ENCODE assay signal across 11 cellular contexts in the genomic region with DNA sequence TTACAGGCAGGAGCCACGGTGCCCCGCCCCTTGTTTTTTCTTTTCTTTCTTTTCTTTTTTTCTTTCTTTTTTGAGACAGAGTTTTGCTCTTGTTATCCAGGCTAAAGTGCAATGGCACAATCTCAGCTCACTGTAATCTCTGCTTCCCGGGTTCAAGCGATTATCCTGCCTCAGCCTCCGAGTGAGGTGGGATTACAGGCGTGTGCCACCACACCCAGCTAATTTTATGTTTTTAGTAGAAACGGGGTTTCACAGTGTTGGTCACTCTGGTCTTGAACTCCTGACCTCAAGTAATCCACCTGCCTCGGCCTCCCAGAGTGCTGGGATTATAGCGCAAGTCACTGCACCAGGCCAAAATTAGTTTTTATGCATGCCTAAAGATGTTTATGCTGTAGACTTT. TPM values are rescaled to one million over a fixed set of nuclear protein-coding genes. Genes with fewer than 3 reads are reported as not detected.
A peak's percentile ranks its signal among the peaks of the same experiment; 100 is the strongest.
DNase-seq lines count a peak whose midpoint lies in the region; ATAC-seq, FAIRE-seq and TF ChIP-seq lines count a peak whose summit lies in the region.
"Had no signal": no experiment of that assay in that cellular context is flagged by ENCODE, and none has a peak within 500 bp of the region (broad histone marks: within the 10 kb centered on the region; RNA-seq: fewer than 3 reads in every experiment).

No MANE protein-coding gene starts in this region.

- no peaks in the 10 kb centered on the region for H3K9me3 Mint-ChIP-seq in Caco-2 (ENCODE audit: unreplicated experiment)
- no peaks in the 10 kb centered on the region for H3K9me3 Mint-ChIP-seq in IgD-negative memory B cell
- H3K9me3 Mint-ChIP-seq in astrocyte (ENCODE audit: unreplicated experiment): no peaks in the 10 kb centered on the region
- H3K9me3 Mint-ChIP-seq in nephron progenitor cell: no peaks in the 10 kb centered on the region

- POLR2A ChIA-PET in Caco-2 (lab: Charles Lee): no interaction called here

- no peak for TF ChIP-seq CTCF in Caco-2 (IDR thresholded peaks at IDR 0.05; ENCODE audit: insufficient read depth in 1 of 2, low read depth in 1 of 2, low read length in 1 of 2, severe bottlenecking in 1 of 2, unreplicated experiment in 1 of 2)
- no peak for TF ChIP-seq CTCF in astrocyte (IDR thresholded peaks at IDR 0.05; ENCODE audit: insufficient read depth, low read depth, low read length)
- no peak for TF ChIP-seq CTCF in nephron progenitor cell (IDR thresholded peaks at IDR 0.05)
- no peak for TF ChIP-seq CTCF in GM20000 (IDR thresholded peaks at IDR 0.05; ENCODE audit: extremely low read depth, missing control alignments)

- peak overlapping the region; percentile 90 for H3K4me2 ChIP-seq in astrocyte (ENCODE audit: low read length)

- no peak overlapping the region for H2AFZ ChIP-seq in astrocyte (ENCODE audit: low read depth, low read length)

- peaks cover 60% of the 10 kb centered on the region for H3K79me2 ChIP-seq in astrocyte (ENCODE audit: insufficient read depth, low read length)

- H3K9me3 ChIP-seq in Caco-2: no peaks in the 10 kb centered on the region
- H3K9me3 ChIP-seq in astrocyte (ENCODE audit: insufficient read depth, low read depth, low read length): no peaks in the 10 kb centered on the region
- H3K9me3 ChIP-seq: upper lobe of right lung had no signal

- BruUV-seq in Caco-2 (replicated peaks; lab: Mats Ljungman, UMichigan): no TSS peak

- DNase-seq in Caco-2: no peak
- DNase-seq in astrocyte (ENCODE audit: low read depth): no peak
- no peak for DNase-seq in nephron progenitor cell
- no peak for DNase-seq in NCI-H774 (lab: John Stamatoyannopoulos, UW)
- DNase-seq in anterior cingulate cortex (lab: John Stamatoyannopoulos, UW): no peak
- no peak for DNase-seq in GM20000 (ENCODE audit: low spot score)
- DNase-seq: Karpas-422, NCI-H446 treated with DMSO at 0.1 percent for 48 hours, upper lobe of right lung had no signal

- no peak overlapping the region for H3K4me3 ChIP-seq in Caco-2 (ENCODE audit: low read depth, low read length)
- H3K4me3 ChIP-seq in astrocyte (ENCODE audit: insufficient read depth, low read depth, low read length): peak overlapping the region; percentile 21

- H3K27me3 ChIP-seq in Caco-2 (replicated peaks; ENCODE audit: control insufficient read depth, insufficient read depth, low read length) (no peaks in the 10 kb centered on the region), astrocyte (ENCODE audit: insufficient read depth, low read length) (no peaks in the 10 kb centered on the region)
- H3K27me3 ChIP-seq: upper lobe of right lung had no signal

- FAIRE-seq in astrocyte (lab: Jason Lieb, UNC): no peak

- H3K4me3 Mint-ChIP-seq in Caco-2 (ENCODE audit: unreplicated experiment) (peak overlapping the region; percentile 27), IgD-negative memory B cell (peak overlapping the region in 2 of 4 donors; percentile 28 to 30), astrocyte (ENCODE audit: unreplicated experiment) (peak overlapping the region; percentile 99), nephron progenitor cell (peak overlapping the region; percentile 98)

- H3K36me3 ChIP-seq in Caco-2 (ENCODE audit: control insufficient read depth, insufficient read depth, low read length) (peaks cover 4% of the 10 kb centered on the region), astrocyte (ENCODE audit: insufficient read depth, low read length) (peaks cover 52% of the 10 kb centered on the region)

- no peak overlapping the region for H3K27ac Mint-ChIP-seq in Caco-2 (ENCODE audit: unreplicated experiment)
- H3K27ac Mint-ChIP-seq in IgD-negative memory B cell: peak overlapping the region in 2 of 3 donors; percentile 73 to 79
- no peak overlapping the region for H3K27ac Mint-ChIP-seq in astrocyte (ENCODE audit: unreplicated experiment)
- no peak overlapping the region for H3K27ac Mint-ChIP-seq in nephron progenitor cell

- H3K9ac ChIP-seq in astrocyte (ENCODE audit: low read length): peak overlapping the region; percentile 50

- H3K27ac ChIP-seq in astrocyte (ENCODE audit: low read depth, low read length): no peak overlapping the region
- H3K27ac ChIP-seq: upper lobe of right lung had no signal

- ATAC-seq in HG02763 (IDR thresholded peaks at IDR 0.05; ENCODE audit: unreplicated experiment): no peak
- ATAC-seq: upper lobe of right lung had no signal

- H3K4me1 Mint-ChIP-seq in Caco-2 (ENCODE audit: low read depth, unreplicated experiment): peaks cover 9% of the 10 kb centered on the region
- peaks cover 19 to 32% (median 27%) of the 10 kb centered on the region in 3 donors for H3K4me1 Mint-ChIP-seq in IgD-negative memory B cell
- peaks cover 29% of the 10 kb centered on the region for H3K4me1 Mint-ChIP-seq in astrocyte (ENCODE audit: low read depth, unreplicated experiment)
- peaks cover 46% of the 10 kb centered on the region for H3K4me1 Mint-ChIP-seq in nephron progenitor cell

- intact Hi-C loops in Caco-2 (cut with micrococcal nuclease; ENCODE audit: unreplicated experiment): no loop called here

- peaks cover 79% of the 10 kb centered on the region for H3K36me3 Mint-ChIP-seq in Caco-2 (ENCODE audit: insufficient read depth, unreplicated experiment)
- H3K36me3 Mint-ChIP-seq in IgD-negative memory B cell: peaks cover 6% of the 10 kb centered on the region
- H3K36me3 Mint-ChIP-seq in astrocyte (ENCODE audit: low read depth, unreplicated experiment): peaks cover 35% of the 10 kb centered on the region
- peaks cover 51% of the 10 kb centered on the region for H3K36me3 Mint-ChIP-seq in nephron progenitor cell (ENCODE audit: low read depth)

- H3K27me3 Mint-ChIP-seq in Caco-2 (ENCODE audit: insufficient read depth, unreplicated experiment) (no peaks in the 10 kb centered on the region), IgD-negative memory B cell (no peaks in the 10 kb centered on the region), astrocyte (ENCODE audit: low read depth, unreplicated experiment) (no peaks in the 10 kb centered on the region), nephron progenitor cell (ENCODE audit: low read depth, poor library complexity) (peaks cover 5% of the 10 kb centered on the region)

- peaks cover 69% of the 10 kb centered on the region for H4K20me1 ChIP-seq in astrocyte (ENCODE audit: insufficient read depth, low read length)

- CTCF ChIA-PET in Caco-2 (lab: Charles Lee): no interaction called here

- H3K4me1 ChIP-seq in Caco-2 (peaks cover 14% of the 10 kb centered on the region), astrocyte (ENCODE audit: insufficient read depth, low read length) (peaks cover 48% of the 10 kb centered on the region)

RNA-seq across cellular contexts. Expression of a gene that starts 2.5 kb away (rescaled TPM):
- total RNA-seq in Caco-2 (2022): 880 and 900 TPM in 2 replicates
- 1,996 TPM for polyA plus RNA-seq in IgD-negative memory B cell
- 1,013 and 1,031 TPM in 2 replicates for total RNA-seq in astrocyte

RNA-seq across cellular contexts. Expression of a gene that starts 7.6 kb away (rescaled TPM):
- total RNA-seq in Caco-2 (2022) (2.4 and 2.5 TPM in 2 replicates), astrocyte (6.5 and 6.7 TPM in 2 replicates)
- polyA plus RNA-seq in IgD-negative memory B cell: 1.3 TPM

Comparison
In these comparisons a context has a peak if more than half of its experiments do, and no peak if none do; other contexts are left out.
1. H3K27ac Mint-ChIP-seq: peak in IgD-negative memory B cell (2 of 3); none in Caco-2 (single experiment), astrocyte (single experiment) and nephron progenitor cell (single experiment).